Comparison of ENCODE assay signal across 2 cellular contexts in the genomic region with DNA sequence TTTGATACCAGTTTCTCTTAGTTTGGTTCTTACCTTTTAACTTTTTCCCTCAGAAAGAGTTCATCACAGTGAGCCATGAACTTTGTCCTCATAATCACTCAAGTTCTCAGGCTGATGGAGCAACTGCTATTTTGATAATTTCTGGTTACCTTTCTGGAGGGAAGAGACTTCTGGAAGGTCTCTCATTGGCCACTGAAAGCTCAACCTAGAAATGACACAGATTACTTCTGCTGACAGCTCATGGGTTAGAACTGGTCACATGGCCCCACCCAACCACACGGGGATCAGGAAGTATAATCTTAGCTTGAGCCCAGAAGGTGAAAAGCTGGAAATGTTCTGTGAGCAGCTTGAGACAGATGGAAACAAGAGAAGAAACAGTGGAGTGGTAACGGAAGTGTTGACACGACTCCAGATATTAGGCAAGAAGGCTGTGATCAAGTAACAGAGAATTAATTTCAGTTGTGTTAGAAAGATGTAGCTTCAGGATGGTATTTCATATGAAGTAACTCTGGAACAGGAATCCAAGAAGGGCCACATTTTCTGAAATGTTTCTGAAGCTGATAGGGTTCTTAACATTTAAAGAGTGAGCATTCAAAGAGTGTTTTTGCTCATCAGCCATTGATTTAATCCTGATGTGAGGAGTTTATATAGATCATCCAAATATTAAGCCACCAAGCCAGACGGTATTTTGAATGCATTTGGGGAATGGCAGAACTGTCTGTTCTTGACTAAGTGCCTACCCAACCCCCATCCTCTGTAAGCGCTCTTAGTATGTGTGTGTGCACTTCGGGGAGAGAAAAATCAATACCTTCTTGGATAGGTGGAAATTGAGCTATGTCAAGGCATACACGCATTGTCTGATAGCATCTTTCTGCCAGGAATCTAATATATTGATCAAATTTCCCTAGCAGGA.
A peak's percentile ranks its signal among the peaks of the same experiment; 100 is the strongest.
TF ChIP-seq lines count a peak whose summit lies in the region.

No MANE protein-coding gene starts in this region.

TF ChIP-seq in IMR-90, 13 proteins besides CTCF, POLR2A, EP300 and RAD21:
- peak; percentile 44; the same call in 1 of the 2 replicates for TF ChIP-seq CEBPB (IDR thresholded peaks at IDR 0.05; ENCODE audit: low read depth, low read length)
- TF ChIP-seq USF2 (IDR thresholded peaks at IDR 0.05; ENCODE audit: low read depth, low read length), result peak; percentile 82
- TF ChIP-seq RFX5 (IDR thresholded peaks at IDR 0.05; ENCODE audit: low read depth, low read length), result no peak

TF ChIP-seq in GM12878, 131 proteins besides CTCF, POLR2A, EP300 and RAD21:
- TF ChIP-seq ZNF207 (IDR thresholded peaks at IDR 0.05; ENCODE audit: borderline replicate concordance) (no peak), WRNIP1 (IDR thresholded peaks at IDR 0.05; ENCODE audit: borderline replicate concordance, low read depth, low read length) (no peak)
